8 cellular contexts compared by ENCODE assay signal in the genomic region with DNA sequence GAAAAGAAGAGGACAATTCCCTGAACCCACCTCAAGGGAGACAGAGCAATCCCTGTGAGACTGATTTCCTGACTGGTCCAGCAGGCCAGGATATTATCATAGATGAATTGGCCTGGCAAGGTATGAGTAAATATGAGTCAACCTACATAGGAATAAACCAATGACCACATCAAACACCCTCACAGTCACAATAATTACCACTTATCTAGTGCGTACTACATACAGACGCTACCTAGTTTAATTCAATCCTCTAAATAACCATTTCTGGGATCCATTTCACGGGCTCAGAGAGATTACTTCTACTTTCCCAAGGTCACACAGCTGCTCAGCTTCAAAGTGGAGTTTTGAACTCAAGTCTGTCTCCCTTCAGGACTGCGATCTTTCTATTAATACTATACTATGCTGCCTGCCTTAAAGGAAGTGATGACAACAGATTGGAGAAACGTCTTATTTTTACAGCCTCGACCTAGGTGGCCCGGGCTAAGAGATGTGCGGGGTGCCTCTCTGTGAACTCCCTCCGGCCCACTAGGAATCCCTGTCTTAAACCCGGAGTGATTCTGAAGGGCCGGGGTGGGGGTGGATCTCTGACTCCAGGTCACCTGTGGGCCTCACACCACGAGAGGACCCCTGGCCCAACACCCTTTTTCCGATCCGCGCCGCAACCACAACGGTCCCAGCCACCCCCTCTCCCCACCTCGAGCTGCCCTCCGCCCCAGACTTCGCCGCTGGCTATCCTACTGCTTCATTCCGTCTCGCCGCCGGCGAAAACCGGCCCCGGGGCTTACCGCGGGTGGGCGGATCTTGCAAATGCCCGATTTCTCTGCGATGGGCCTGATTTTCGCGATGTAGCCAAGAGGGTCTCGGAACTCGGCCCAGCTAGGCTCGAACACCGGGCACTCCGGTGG. TPM values are rescaled to one million over a fixed set of nuclear protein-coding genes. Genes with fewer than 3 reads are reported as not detected.
A peak's percentile ranks its signal among the peaks of the same experiment; 100 is the strongest.
DNase-seq lines count a peak whose midpoint lies in the region; ATAC-seq, FAIRE-seq and TF ChIP-seq lines count a peak whose summit lies in the region.

No MANE protein-coding gene starts in this region.

- WGBS in smooth muscle cell (ENCODE audit: low lambda C conversion rate), result 2% methylated on average over 27 of the region's 40 CpGs

- H3K9me3 Mint-ChIP-seq in astrocyte (ENCODE audit: unreplicated experiment), result no peaks in the 10 kb centered on the region

- H2AFZ ChIP-seq in astrocyte (ENCODE audit: low read depth, low read length) (peak overlapping the region; percentile 94), smooth muscle cell (ENCODE audit: low read depth) (peak overlapping the region; percentile 87)

- FAIRE-seq in astrocyte (lab: Jason Lieb, UNC), result peak; percentile 100

- H3K79me2 ChIP-seq in astrocyte (ENCODE audit: insufficient read depth, low read length) (peaks cover 59% of the 10 kb centered on the region), smooth muscle cell (ENCODE audit: low read depth) (peaks cover 58% of the 10 kb centered on the region)

- no peak for ATAC-seq in Right ventricle myocardium superior (ENCODE audit: poor library complexity)

- H4K20me1 ChIP-seq in astrocyte (ENCODE audit: insufficient read depth, low read length), result peaks cover 49% of the 10 kb centered on the region
- H4K20me1 ChIP-seq in smooth muscle cell (ENCODE audit: low read depth), result peaks cover 50% of the 10 kb centered on the region

- H3K27me3 ChIP-seq in NT2/D1 (ENCODE audit: insufficient read depth, insufficient read length) (no peaks in the 10 kb centered on the region), astrocyte (ENCODE audit: insufficient read depth, low read length) (no peaks in the 10 kb centered on the region), iPS-18a (ENCODE audit: control insufficient read depth, insufficient read depth, low read length) (no peaks in the 10 kb centered on the region), smooth muscle cell (ENCODE audit: low read depth) (no peaks in the 10 kb centered on the region)

- no peaks in the 10 kb centered on the region for H3F3A ChIP-seq in smooth muscle cell (ENCODE audit: low read depth)

- no peaks in the 10 kb centered on the region for H3K27me3 Mint-ChIP-seq in astrocyte (ENCODE audit: low read depth, unreplicated experiment)

- no peak for TF ChIP-seq CTCF in astrocyte (IDR thresholded peaks at IDR 0.05; ENCODE audit: insufficient read depth, low read depth, low read length)
- TF ChIP-seq CTCF in smooth muscle cell (IDR thresholded peaks at IDR 0.05; ENCODE audit: borderline replicate concordance, insufficient read depth, poor library complexity, severe bottlenecking), result no peak

- H3K4me3 ChIP-seq in NT2/D1 (ENCODE audit: insufficient read length, low read depth), result peak overlapping the region; percentile 94
- H3K4me3 ChIP-seq in astrocyte (ENCODE audit: insufficient read depth, low read depth, low read length), result peak overlapping the region; percentile 84
- H3K4me3 ChIP-seq in iPS-18a (ENCODE audit: low read length), result peak overlapping the region; percentile 83
- H3K4me3 ChIP-seq in smooth muscle cell, result peak overlapping the region; percentile 92

- H3K4me3 Mint-ChIP-seq in astrocyte (ENCODE audit: unreplicated experiment), result peak overlapping the region; percentile 91

- H3K27ac ChIP-seq in astrocyte (ENCODE audit: low read depth, low read length), result peak overlapping the region; percentile 99
- peak overlapping the region; percentile 99 for H3K27ac ChIP-seq in iPS-18a (ENCODE audit: low read length)
- peak overlapping the region; percentile 97 for H3K27ac ChIP-seq in smooth muscle cell (ENCODE audit: low read depth)

- H3K36me3 Mint-ChIP-seq in astrocyte (ENCODE audit: low read depth, unreplicated experiment), result no peaks in the 10 kb centered on the region

- peaks cover 48% of the 10 kb centered on the region for H3K36me3 ChIP-seq in NT2/D1 (ENCODE audit: insufficient read depth, insufficient read length, low read length)
- H3K36me3 ChIP-seq in astrocyte (ENCODE audit: insufficient read depth, low read length), result peaks cover 5% of the 10 kb centered on the region
- H3K36me3 ChIP-seq in iPS-18a (ENCODE audit: control insufficient read depth, low read depth, low read length), result peaks cover 13% of the 10 kb centered on the region
- peaks cover 5% of the 10 kb centered on the region for H3K36me3 ChIP-seq in smooth muscle cell (ENCODE audit: low read depth)

- intact Hi-C loops in cardiac septum (cut with DNase I), result loop anchor here (10.0 kb wide), 1 partner anchor 129 kb away; a partner anchor contains a TSS
- intact Hi-C loops in Right ventricle myocardium superior (cut with DNase I), result loop anchor here (5.0 kb wide), 1 partner anchor 152 kb away; no protein-coding TSS in a partner anchor

- peak overlapping the region; percentile 94 for H3K4me2 ChIP-seq in astrocyte (ENCODE audit: low read length)
- H3K4me2 ChIP-seq in smooth muscle cell, result peak overlapping the region; percentile 85

- H3K9me3 ChIP-seq in NT2/D1 (ENCODE audit: insufficient read depth, low read length) (no peaks in the 10 kb centered on the region), astrocyte (ENCODE audit: insufficient read depth, low read depth, low read length) (no peaks in the 10 kb centered on the region), iPS-18a (ENCODE audit: control insufficient read depth, low read depth, low read length) (peaks cover 4% of the 10 kb centered on the region), smooth muscle cell (replicated peaks; ENCODE audit: low read depth) (no peaks in the 10 kb centered on the region)

- H3K9ac ChIP-seq in NT2/D1 (ENCODE audit: insufficient read length, low read depth) (peak overlapping the region; percentile 99), astrocyte (ENCODE audit: low read length) (peak overlapping the region; percentile 100), iPS-18a (ENCODE audit: low read length) (peak overlapping the region; percentile 92), smooth muscle cell (ENCODE audit: low read depth) (peak overlapping the region; percentile 99)

- DNase-seq in cardiac septum (ENCODE audit: low spot score), result peak; percentile 74
- no peak for DNase-seq in Right ventricle myocardium superior
- no peak for DNase-seq in NT2/D1 (ENCODE audit: low read depth, low spot score)
- peak; percentile 83 for DNase-seq in astrocyte (ENCODE audit: low read depth)
- no peak for DNase-seq in smooth muscle cell (lab: John Stamatoyannopoulos, UW; ENCODE audit: unreplicated experiment)
- no peak for DNase-seq in hippocampal formation (lab: John Stamatoyannopoulos, UW)
- DNase-seq in NOMO-1 treated with dmso at 0.1 percent for 144 hours (lab: John Stamatoyannopoulos, UW; ENCODE audit: unreplicated experiment), result no peak

- H3K27ac Mint-ChIP-seq in astrocyte (ENCODE audit: unreplicated experiment), result peak overlapping the region; percentile 100

- H3K4me1 Mint-ChIP-seq in astrocyte (ENCODE audit: low read depth, unreplicated experiment), result peaks cover 17% of the 10 kb centered on the region

- H3K4me1 ChIP-seq in NT2/D1 (ENCODE audit: insufficient read depth, insufficient read length), result peaks cover 8% of the 10 kb centered on the region
- H3K4me1 ChIP-seq in astrocyte (ENCODE audit: insufficient read depth, low read length), result peaks cover 21% of the 10 kb centered on the region
- peaks cover 12% of the 10 kb centered on the region for H3K4me1 ChIP-seq in iPS-18a (ENCODE audit: control insufficient read depth, low read depth, low read length)
- H3K4me1 ChIP-seq in smooth muscle cell (ENCODE audit: low read depth), result peaks cover 17% of the 10 kb centered on the region

RNA-seq across cellular contexts. Expression of a gene that starts 0.8 kb away (rescaled TPM):
- total RNA-seq in cardiac septum (57.7 TPM), Right ventricle myocardium superior (26.8 TPM), astrocyte (79.5 and 84.5 TPM in 2 replicates), smooth muscle cell (183 and 191 TPM in 2 replicates)
- polyA plus RNA-seq in smooth muscle cell, result 78.7 and 80.2 TPM in 2 replicates

RNA-seq across cellular contexts. Expression of a gene that starts 57.2 kb away (rescaled TPM):
- 11.6 TPM for total RNA-seq in cardiac septum
- 10.5 TPM for total RNA-seq in Right ventricle myocardium superior
- total RNA-seq in astrocyte, result 8.2 and 9.2 TPM in 2 replicates
- total RNA-seq in smooth muscle cell, result 3.8 and 6.9 TPM in 2 replicates
- polyA plus RNA-seq in smooth muscle cell, result 4.2 and 5.2 TPM in 2 replicates

Comparison
In these comparisons a context has a peak if more than half of its experiments do, and no peak if none do; other contexts are left out.
1. DNase-seq: peak in cardiac septum (single experiment) and astrocyte (single experiment); none in Right ventricle myocardium superior (single experiment), NT2/D1 (single experiment), smooth muscle cell (single experiment), hippocampal formation (0 of 2) and NOMO-1 treated with dmso at 0.1 percent for 144 hours (single experiment).
2. Peak in every context shown above with its lines, with median percentiles within 50 percentile points of each other: H3K4me3 ChIP-seq, H3K9ac ChIP-seq and H3K27ac ChIP-seq.